ENCODE assay signal across 15 cellular contexts in genomic region chr6:32202186-32202585, GRCh38. TPM values are rescaled to one million over a fixed set of nuclear protein-coding genes. Genes with fewer than 3 reads are reported as not detected.
DNase-seq lines count a peak whose midpoint lies in the region; FAIRE-seq and TF ChIP-seq lines count a peak whose summit lies in the region.
"Had no signal": no experiment of that assay in that cellular context is flagged by ENCODE, and none has a peak within 500 bp of the region (broad histone marks: within the 10 kb centered on the region; RNA-seq: fewer than 3 reads in every experiment).

No MANE protein-coding gene starts in this region.

- H3K27me3 ChIP-seq in neural progenitor cell: peaks cover 5% of the 10 kb centered on the region

- POLR2A ChIA-PET in MCF 10A (lab: Yijun Ruan, JAX): interaction anchor here (1.0 kb wide), 1 partner anchor 12 kb away, joined by 3 read pairs; the partner anchor contains the start of gene PBX2

- no peaks in the 10 kb centered on the region for H3K4me1 Mint-ChIP-seq in activated naive CD4-positive, alpha-beta T cell treated with anti-CD3 and anti-CD28 coated beads, Interleukin-2, amount 10 ng/mL, durations not matched to agents 7 days and 5 days
- no peaks in the 10 kb centered on the region for H3K4me1 Mint-ChIP-seq in activated naive CD4-positive, alpha-beta T cell treated with anti-CD3 and anti-CD28 coated beads for 36 hours (ENCODE audit: low read depth)
- peaks cover 38% of the 10 kb centered on the region for H3K4me1 Mint-ChIP-seq in neural progenitor cell
- no peaks in the 10 kb centered on the region for H3K4me1 Mint-ChIP-seq in MCF 10A (ENCODE audit: insufficient read depth, unreplicated experiment)
- H3K4me1 Mint-ChIP-seq: CD8-positive, alpha-beta memory T cell had no signal

- no TSS peak for BruUV-seq in MCF 10A (replicated peaks; lab: Mats Ljungman, UMichigan)

- DNase-seq in activated naive CD4-positive, alpha-beta T cell treated with anti-CD3 and anti-CD28 coated beads, Interleukin-2, amount 10 ng/mL, durations not matched to agents 7 days and 5 days: peak; percentile 14
- DNase-seq in activated naive CD4-positive, alpha-beta T cell treated with anti-CD3 and anti-CD28 coated beads for 36 hours: no peak
- peak; percentile 57 for DNase-seq in kidney
- no peak for DNase-seq in neural progenitor cell (ENCODE audit: low spot score)
- no peak for DNase-seq in MCF 10A (ENCODE audit: unreplicated experiment)
- DNase-seq: Caco-2; CD8-positive, alpha-beta memory T cell; DND-41; GDM1; GOT3; IMR-90 had no signal

- no peaks in the 10 kb centered on the region for H3K79me2 ChIP-seq in neural progenitor cell (ENCODE audit: low read depth)

- H3K9me3 Mint-ChIP-seq in activated naive CD4-positive, alpha-beta T cell treated with anti-CD3 and anti-CD28 coated beads, Interleukin-2, amount 10 ng/mL, durations not matched to agents 7 days and 5 days: no peaks in the 10 kb centered on the region
- H3K9me3 Mint-ChIP-seq in activated naive CD4-positive, alpha-beta T cell treated with anti-CD3 and anti-CD28 coated beads for 36 hours: no peaks in the 10 kb centered on the region
- H3K9me3 Mint-ChIP-seq in neural progenitor cell (peaks cover 8% of the 10 kb centered on the region), MCF 10A (ENCODE audit: unreplicated experiment) (no peaks in the 10 kb centered on the region)
- H3K9me3 Mint-ChIP-seq: CD8-positive, alpha-beta memory T cell had no signal

- H4K20me1 ChIP-seq in neural progenitor cell (ENCODE audit: low read depth): no peaks in the 10 kb centered on the region

- intact Hi-C loops in activated naive CD4-positive, alpha-beta T cell treated with anti-CD3 and anti-CD28 coated beads for 36 hours (cut with micrococcal nuclease): no loop called here
- intact Hi-C loops in kidney (cut with DNase I) (no loop called here), MCF 10A (cut with micrococcal nuclease) (no loop called here)

- H3K36me3 ChIP-seq in KOPT-K1 (ENCODE audit: insufficient read depth, low read length) (no peaks in the 10 kb centered on the region), kidney (ENCODE audit: control insufficient read depth in 1 of 2, insufficient read depth in 2 of 2, low read length in 2 of 2) (no peaks in the 10 kb centered on the region), neural progenitor cell (no peaks in the 10 kb centered on the region)
- H3K36me3 ChIP-seq: HAP-1 had no signal

- no peak overlapping the region for H3K9ac ChIP-seq in kidney (ENCODE audit: low read length in 2 of 2)
- H3K9ac ChIP-seq in neural progenitor cell: no peak overlapping the region

- H3K4me1 ChIP-seq in kidney (ENCODE audit: control insufficient read depth in 1 of 2, insufficient read depth in 1 of 2, low read depth in 1 of 2, low read length in 2 of 2) (peaks cover 2 to 3% of the 10 kb centered on the region in 2 donors), neural progenitor cell (peaks cover 14% of the 10 kb centered on the region)
- H3K4me1 ChIP-seq: HAP-1 had no signal

- no peak overlapping the region for H3K4me3 ChIP-seq in kidney (ENCODE audit: low read length in 2 of 2)
- H3K4me3 ChIP-seq in neural progenitor cell: no peak overlapping the region
- H3K4me3 ChIP-seq: HAP-1 had no signal

- H3K4me3 Mint-ChIP-seq in activated naive CD4-positive, alpha-beta T cell treated with anti-CD3 and anti-CD28 coated beads, Interleukin-2, amount 10 ng/mL, durations not matched to agents 7 days and 5 days: no peak overlapping the region
- H3K4me3 Mint-ChIP-seq in activated naive CD4-positive, alpha-beta T cell treated with anti-CD3 and anti-CD28 coated beads for 36 hours: no peak overlapping the region
- H3K4me3 Mint-ChIP-seq in neural progenitor cell (no peak overlapping the region), MCF 10A (ENCODE audit: unreplicated experiment) (no peak overlapping the region)

- H3K36me3 Mint-ChIP-seq in activated naive CD4-positive, alpha-beta T cell treated with anti-CD3 and anti-CD28 coated beads, Interleukin-2, amount 10 ng/mL, durations not matched to agents 7 days and 5 days: no peaks in the 10 kb centered on the region
- no peaks in the 10 kb centered on the region for H3K36me3 Mint-ChIP-seq in activated naive CD4-positive, alpha-beta T cell treated with anti-CD3 and anti-CD28 coated beads for 36 hours (ENCODE audit: low read depth)
- H3K36me3 Mint-ChIP-seq in neural progenitor cell (no peaks in the 10 kb centered on the region), MCF 10A (ENCODE audit: insufficient read depth, unreplicated experiment) (peaks cover 6% of the 10 kb centered on the region)
- H3K36me3 Mint-ChIP-seq: CD8-positive, alpha-beta memory T cell had no signal

- H3K27ac Mint-ChIP-seq in activated naive CD4-positive, alpha-beta T cell treated with anti-CD3 and anti-CD28 coated beads, Interleukin-2, amount 10 ng/mL, durations not matched to agents 7 days and 5 days: no peak overlapping the region
- no peak overlapping the region for H3K27ac Mint-ChIP-seq in activated naive CD4-positive, alpha-beta T cell treated with anti-CD3 and anti-CD28 coated beads for 36 hours
- no peak overlapping the region for H3K27ac Mint-ChIP-seq in neural progenitor cell
- H3K27ac Mint-ChIP-seq in MCF 10A (ENCODE audit: low read depth, unreplicated experiment): no peak overlapping the region

- H3K9me3 ChIP-seq in KOPT-K1 (ENCODE audit: insufficient read depth, low read length, poor library complexity, severe bottlenecking) (no peaks in the 10 kb centered on the region), kidney (ENCODE audit: control insufficient read depth in 1 of 2, low read length in 2 of 2) (no peaks in the 10 kb centered on the region), neural progenitor cell (ENCODE audit: low read depth) (no peaks in the 10 kb centered on the region)
- H3K9me3 ChIP-seq: HAP-1 had no signal

- no peak overlapping the region for H3K4me2 ChIP-seq in neural progenitor cell

- peak overlapping the region; percentile 46 for H3K27ac ChIP-seq in KOPT-K1 (ENCODE audit: low read depth, low read length, poor library complexity, severe bottlenecking)
- H3K27ac ChIP-seq in kidney (ENCODE audit: low read depth in 2 of 2, low read length in 2 of 2): no peak overlapping the region
- no peak overlapping the region for H3K27ac ChIP-seq in neural progenitor cell
- H3K27ac ChIP-seq: 22Rv1 had no signal

- TF ChIP-seq CTCF in kidney (IDR thresholded peaks at IDR 0.05; ENCODE audit: borderline replicate concordance, extremely low read depth, insufficient read depth) (no peak), neural progenitor cell (IDR thresholded peaks at IDR 0.05) (no peak), MCF 10A (IDR thresholded peaks at IDR 0.05; ENCODE audit: unreplicated experiment) (no peak)

- peaks cover 46% of the 10 kb centered on the region for H3K27me3 Mint-ChIP-seq in activated naive CD4-positive, alpha-beta T cell treated with anti-CD3 and anti-CD28 coated beads, Interleukin-2, amount 10 ng/mL, durations not matched to agents 7 days and 5 days
- H3K27me3 Mint-ChIP-seq in activated naive CD4-positive, alpha-beta T cell treated with anti-CD3 and anti-CD28 coated beads for 36 hours (ENCODE audit: low read depth): no peaks in the 10 kb centered on the region
- peaks cover 8% of the 10 kb centered on the region for H3K27me3 Mint-ChIP-seq in neural progenitor cell (ENCODE audit: insufficient read depth, low read depth)
- H3K27me3 Mint-ChIP-seq in MCF 10A (ENCODE audit: insufficient read depth, unreplicated experiment): peaks cover 24% of the 10 kb centered on the region

- FAIRE-seq in kidney (lab: Jason Lieb, UNC): no peak
- FAIRE-seq: GM12892 had no signal

- H3F3A ChIP-seq in neural progenitor cell (ENCODE audit: low read depth): peaks cover 2% of the 10 kb centered on the region

- CTCF ChIA-PET in activated naive CD4-positive, alpha-beta T cell treated with anti-CD3 and anti-CD28 coated beads, Interleukin-2, amount 10 ng/mL, durations not matched to agents 7 days and 5 days (lab: Charles Lee): no interaction called here
- CTCF ChIA-PET in activated naive CD4-positive, alpha-beta T cell treated with anti-CD3 and anti-CD28 coated beads for 36 hours (lab: Charles Lee): no interaction called here
- CTCF ChIA-PET in MCF 10A (lab: Yijun Ruan, JAX): no interaction called here

- H2AFZ ChIP-seq in neural progenitor cell (replicated peaks): no peak overlapping the region

RNA-seq across cellular contexts. Expression of gene GPSM3, which starts 9.7 kb away (rescaled TPM):
- 10 to 100 TPM; 71.8 to 72.1 TPM for total RNA-seq in activated naive CD4-positive, alpha-beta T cell treated with anti-CD3 and anti-CD28 coated beads for 36 hours
- total RNA-seq in kidney: 28.1 TPM
- polyA plus RNA-seq in kidney (ENCODE audit: insufficient read depth, low read depth, low replicate concordance): 6.2 TPM
- 3.4 and 4.5 TPM in 2 replicates for total RNA-seq in neural progenitor cell (ENCODE audit: low replicate concordance)
- total RNA-seq in MCF 10A (2022): 0.71 and 0.84 TPM in 2 replicates

RNA-seq across cellular contexts. Expression of gene PBX2, which starts 12.2 kb away (rescaled TPM):
- total RNA-seq in activated naive CD4-positive, alpha-beta T cell treated with anti-CD3 and anti-CD28 coated beads for 36 hours: 10 to 100 TPM; 46.5 to 47.7 TPM
- total RNA-seq in kidney (87.3 TPM), neural progenitor cell (ENCODE audit: low replicate concordance) (53.3 and 114 TPM in 2 replicates), MCF 10A (2022) (48.1 and 49.2 TPM in 2 replicates)
- polyA plus RNA-seq in kidney (ENCODE audit: insufficient read depth, low read depth, low replicate concordance): 34.6 TPM

RNA-seq across cellular contexts. Expression of gene AGER, which starts 18.1 kb away (rescaled TPM):
- total RNA-seq in activated naive CD4-positive, alpha-beta T cell treated with anti-CD3 and anti-CD28 coated beads for 36 hours: 10 to 100 TPM; 15.6 to 17.0 TPM
- 13.0 TPM for total RNA-seq in kidney
- 7.1 TPM for polyA plus RNA-seq in kidney (ENCODE audit: insufficient read depth, low read depth, low replicate concordance)
- total RNA-seq in neural progenitor cell (ENCODE audit: low replicate concordance): 1.1 and 1.4 TPM in 2 replicates
- 8.0 and 8.4 TPM in 2 replicates for total RNA-seq in MCF 10A (2022)
- polyA plus RNA-seq: CD8-positive, alpha-beta memory T cell had no signal

RNA-seq across cellular contexts. Expression of gene NOTCH4, which starts 21.7 kb away (rescaled TPM):
- under 1 TPM in 1 of 2 experiments, not detected in 1; 0.50 TPM for total RNA-seq in activated naive CD4-positive, alpha-beta T cell treated with anti-CD3 and anti-CD28 coated beads for 36 hours
- total RNA-seq in kidney (30.5 TPM), neural progenitor cell (ENCODE audit: low replicate concordance) (3.2 and 4.5 TPM in 2 replicates), MCF 10A (2022) (not detected in 2 replicates)
- 22.5 TPM for polyA plus RNA-seq in kidney (ENCODE audit: insufficient read depth, low read depth, low replicate concordance)

RNA-seq across cellular contexts. Expression of gene RNF5, which starts 24.0 kb away (rescaled TPM):
- 10 to 100 TPM; 39.5 to 39.9 TPM for total RNA-seq in activated naive CD4-positive, alpha-beta T cell treated with anti-CD3 and anti-CD28 coated beads for 36 hours
- 74.1 TPM for total RNA-seq in kidney
- polyA plus RNA-seq in kidney (ENCODE audit: insufficient read depth, low read depth, low replicate concordance): 208 TPM
- 129 and 169 TPM in 2 replicates for total RNA-seq in neural progenitor cell (ENCODE audit: low replicate concordance)
- 28.1 and 29.6 TPM in 2 replicates for total RNA-seq in MCF 10A (2022)

Comparison
In these comparisons a context has a peak if more than half of its experiments do, and no peak if none do; other contexts are left out.
1. DNase-seq: peak in activated naive CD4-positive, alpha-beta T cell treated with anti-CD3 and anti-CD28 coated beads, Interleukin-2, amount 10 ng/mL, durations not matched to agents 7 days and 5 days (single experiment) and kidney (single experiment); none in activated naive CD4-positive, alpha-beta T cell treated with anti-CD3 and anti-CD28 coated beads for 36 hours (single experiment), neural progenitor cell (single experiment) and MCF 10A (single experiment).